ENCODE assay signal across 10 cellular contexts in genomic region chr17:78725448-78726021, GRCh38. TPM values are rescaled to one million over a fixed set of nuclear protein-coding genes. Genes with fewer than 3 reads are reported as not detected.
DNase-seq lines count a peak whose midpoint lies in the region; ATAC-seq lines count a peak whose summit lies in the region.
"Had no signal": no experiment of that assay in that cellular context is flagged by ENCODE, and none has a peak within 500 bp of the region (broad histone marks: within the 10 kb centered on the region; RNA-seq: fewer than 3 reads in every experiment).

No MANE protein-coding gene starts in this region.

- peak; percentile 55 for DNase-seq in activated CD4-positive, alpha-beta T cell treated with anti-CD3 and anti-CD28 coated beads for 48 hours
- no peak for DNase-seq in activated CD4-positive, alpha-beta T cell treated with anti-CD3 and anti-CD28 coated beads for 1 hour
- DNase-seq in NCI-H1092 treated with DMSO at 0.1 percent for 48 hours (lab: John Stamatoyannopoulos, UW) (no peak), anterior cingulate cortex (lab: John Stamatoyannopoulos, UW) (no peak)
- DNase-seq: NCI-H526 treated with DMSO at 0.1 percent for 48 hours had no signal

- H3K27me3 Mint-ChIP-seq in IgD-negative memory B cell = no peaks in the 10 kb centered on the region
- no peaks in the 10 kb centered on the region for H3K27me3 Mint-ChIP-seq in activated naive CD4-positive, alpha-beta T cell treated with anti-CD3 and anti-CD28 coated beads, Interleukin-2, amount 50 U/mL, for 24 hours

- peaks cover 0 to 2% (median 0%) of the 10 kb centered on the region in 3 donors for H3K36me3 ChIP-seq in skeletal muscle tissue (ENCODE audit: control insufficient read depth in 3 of 3, insufficient read depth in 3 of 3, low read length in 3 of 3)

- peak overlapping the region; percentile 16 to 85 (median 81) for H3K4me3 Mint-ChIP-seq in IgD-negative memory B cell
- peak overlapping the region; percentile 84 for H3K4me3 Mint-ChIP-seq in activated naive CD4-positive, alpha-beta T cell treated with anti-CD3 and anti-CD28 coated beads, Interleukin-2, amount 50 U/mL, for 24 hours

- no peak overlapping the region for H3K9ac ChIP-seq in skeletal muscle tissue (ENCODE audit: low read depth in 1 of 3, low read length in 3 of 3)

- no peaks in the 10 kb centered on the region for H3K9me3 Mint-ChIP-seq in IgD-negative memory B cell
- no peaks in the 10 kb centered on the region for H3K9me3 Mint-ChIP-seq in activated naive CD4-positive, alpha-beta T cell treated with anti-CD3 and anti-CD28 coated beads, Interleukin-2, amount 50 U/mL, for 24 hours

- H3K27ac Mint-ChIP-seq in IgD-negative memory B cell = peak overlapping the region; percentile 83 to 97 (median 84)
- H3K27ac Mint-ChIP-seq in activated naive CD4-positive, alpha-beta T cell treated with anti-CD3 and anti-CD28 coated beads, Interleukin-2, amount 50 U/mL, for 24 hours = peak overlapping the region; percentile 97

- H3K9me3 ChIP-seq in skeletal muscle tissue (ENCODE audit: control insufficient read depth in 3 of 3, low read length in 3 of 3) = no peaks in the 10 kb centered on the region

- peaks cover 69 to 77% (median 75%) of the 10 kb centered on the region in 3 donors for H3K4me1 Mint-ChIP-seq in IgD-negative memory B cell
- peaks cover 91% of the 10 kb centered on the region for H3K4me1 Mint-ChIP-seq in activated naive CD4-positive, alpha-beta T cell treated with anti-CD3 and anti-CD28 coated beads, Interleukin-2, amount 50 U/mL, for 24 hours

- H3K4me1 ChIP-seq in skeletal muscle tissue (ENCODE audit: control insufficient read depth in 3 of 3, insufficient read depth in 3 of 3, low read length in 3 of 3) = peaks cover 56 to 67% (median 65%) of the 10 kb centered on the region in 3 donors

- no peaks in the 10 kb centered on the region for H3K27me3 ChIP-seq in skeletal muscle tissue (ENCODE audit: control insufficient read depth in 3 of 3, insufficient read depth in 3 of 3, low read length in 3 of 3)

- H3K4me3 ChIP-seq in skeletal muscle tissue (ENCODE audit: low read length in 3 of 3) = no peak overlapping the region

- H3K36me3 Mint-ChIP-seq in IgD-negative memory B cell = peaks cover 6% of the 10 kb centered on the region
- peaks cover 5% of the 10 kb centered on the region for H3K36me3 Mint-ChIP-seq in activated naive CD4-positive, alpha-beta T cell treated with anti-CD3 and anti-CD28 coated beads, Interleukin-2, amount 50 U/mL, for 24 hours

- no peak for ATAC-seq in HG03045 (IDR thresholded peaks at IDR 0.05; ENCODE audit: unreplicated experiment)

- H3K27ac ChIP-seq in skeletal muscle tissue (ENCODE audit: low read depth, low read length) = peak overlapping the region; percentile 5
- H3K27ac ChIP-seq: VCaP had no signal

RNA-seq across cellular contexts. Expression of gene CYTH1, which starts 56.5 kb away (rescaled TPM):
- polyA plus RNA-seq in IgD-negative memory B cell = 210 TPM
- 17.7 TPM for total RNA-seq in skeletal muscle tissue
